Comparison of ENCODE assay signal across 1 cellular context in the genomic region with DNA sequence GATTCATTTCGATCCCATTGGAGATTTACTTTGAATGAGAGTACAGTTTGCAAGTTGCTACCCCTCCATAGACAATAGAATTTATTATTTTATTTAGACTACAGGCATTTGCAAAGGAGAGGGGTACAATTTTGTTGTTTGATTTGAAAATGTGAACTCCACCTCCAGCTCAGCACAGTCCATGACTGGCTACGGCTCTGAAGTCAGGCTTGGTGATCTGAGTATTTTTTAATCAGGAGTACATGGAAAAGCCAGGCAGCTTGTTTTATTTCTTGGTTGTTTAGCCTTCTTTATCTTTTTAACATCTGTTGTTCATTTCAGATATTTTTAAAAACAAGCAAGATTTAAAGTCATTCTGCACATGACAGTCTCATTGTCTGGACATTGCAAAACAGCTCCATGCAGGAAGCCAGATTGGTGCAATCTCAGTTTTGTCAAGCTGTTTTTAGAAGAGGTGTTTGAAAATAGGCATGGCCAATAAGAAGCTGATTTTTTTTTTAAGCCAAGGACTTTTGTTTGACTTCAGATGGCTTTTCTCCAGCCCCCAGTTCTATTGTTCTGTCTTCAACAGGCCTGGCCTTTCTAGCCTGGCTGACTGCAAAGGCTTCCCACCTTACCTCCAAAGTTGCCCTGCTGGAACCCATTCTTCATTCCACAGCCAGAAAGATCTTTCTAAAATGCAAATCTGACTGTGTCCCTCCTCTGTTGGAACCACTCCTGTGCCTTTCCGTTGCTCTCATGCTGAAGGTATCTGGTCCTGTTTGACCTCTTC.
TF ChIP-seq lines count a peak whose summit lies in the region.

No MANE protein-coding gene starts in this region.

TF ChIP-seq in WTC11, 78 proteins besides CTCF, POLR2A, EP300 and RAD21 (continued from another document):
- TF ChIP-seq ZBTB43 (CRISPR knock-in tag; IDR thresholded peaks at IDR 0.05): no peak
- TF ChIP-seq, protein P1, sequence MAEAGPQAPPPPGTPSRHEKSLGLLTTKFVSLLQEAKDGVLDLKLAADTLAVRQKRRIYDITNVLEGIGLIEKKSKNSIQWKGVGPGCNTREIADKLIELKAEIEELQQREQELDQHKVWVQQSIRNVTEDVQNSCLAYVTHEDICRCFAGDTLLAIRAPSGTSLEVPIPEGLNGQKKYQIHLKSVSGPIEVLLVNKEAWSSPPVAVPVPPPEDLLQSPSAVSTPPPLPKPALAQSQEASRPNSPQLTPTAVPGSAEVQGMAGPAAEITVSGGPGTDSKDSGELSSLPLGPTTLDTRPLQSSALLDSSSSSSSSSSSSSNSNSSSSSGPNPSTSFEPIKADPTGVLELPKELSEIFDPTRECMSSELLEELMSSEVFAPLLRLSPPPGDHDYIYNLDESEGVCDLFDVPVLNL (CRISPR knock-in tag; IDR thresholded peaks at IDR 0.05; ENCODE audit: borderline replicate concordance, low read depth): no peak
- no peak for TF ChIP-seq OVOL2 (CRISPR knock-in tag; IDR thresholded peaks at IDR 0.05; ENCODE audit: borderline replicate concordance)
- no peak for TF ChIP-seq ERG (CRISPR knock-in tag; IDR thresholded peaks at IDR 0.05)
- TF ChIP-seq ZNF232 (CRISPR knock-in tag; IDR thresholded peaks at IDR 0.05): no peak
- TF ChIP-seq, protein P2, sequence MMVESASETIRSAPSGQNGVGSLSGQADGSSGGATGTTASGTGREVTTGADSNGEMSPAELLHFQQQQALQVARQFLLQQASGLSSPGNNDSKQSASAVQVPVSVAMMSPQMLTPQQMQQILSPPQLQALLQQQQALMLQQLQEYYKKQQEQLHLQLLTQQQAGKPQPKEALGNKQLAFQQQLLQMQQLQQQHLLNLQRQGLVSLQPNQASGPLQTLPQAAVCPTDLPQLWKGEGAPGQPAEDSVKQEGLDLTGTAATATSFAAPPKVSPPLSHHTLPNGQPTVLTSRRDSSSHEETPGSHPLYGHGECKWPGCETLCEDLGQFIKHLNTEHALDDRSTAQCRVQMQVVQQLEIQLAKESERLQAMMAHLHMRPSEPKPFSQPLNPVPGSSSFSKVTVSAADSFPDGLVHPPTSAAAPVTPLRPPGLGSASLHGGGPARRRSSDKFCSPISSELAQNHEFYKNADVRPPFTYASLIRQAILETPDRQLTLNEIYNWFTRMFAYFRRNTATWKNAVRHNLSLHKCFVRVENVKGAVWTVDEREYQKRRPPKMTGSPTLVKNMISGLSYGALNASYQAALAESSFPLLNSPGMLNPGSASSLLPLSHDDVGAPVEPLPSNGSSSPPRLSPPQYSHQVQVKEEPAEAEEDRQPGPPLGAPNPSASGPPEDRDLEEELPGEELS (CRISPR knock-in tag; IDR thresholded peaks at IDR 0.05): no peak
- no peak for TF ChIP-seq SOX15 (CRISPR knock-in tag; IDR thresholded peaks at IDR 0.05)
- TF ChIP-seq CREM (CRISPR knock-in tag; IDR thresholded peaks at IDR 0.05): no peak
- TF ChIP-seq, protein P3, sequence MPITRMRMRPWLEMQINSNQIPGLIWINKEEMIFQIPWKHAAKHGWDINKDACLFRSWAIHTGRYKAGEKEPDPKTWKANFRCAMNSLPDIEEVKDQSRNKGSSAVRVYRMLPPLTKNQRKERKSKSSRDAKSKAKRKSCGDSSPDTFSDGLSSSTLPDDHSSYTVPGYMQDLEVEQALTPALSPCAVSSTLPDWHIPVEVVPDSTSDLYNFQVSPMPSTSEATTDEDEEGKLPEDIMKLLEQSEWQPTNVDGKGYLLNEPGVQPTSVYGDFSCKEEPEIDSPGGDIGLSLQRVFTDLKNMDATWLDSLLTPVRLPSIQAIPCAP (CRISPR knock-in tag; IDR thresholded peaks at IDR 0.05): no peak
- TF ChIP-seq, protein P4, sequence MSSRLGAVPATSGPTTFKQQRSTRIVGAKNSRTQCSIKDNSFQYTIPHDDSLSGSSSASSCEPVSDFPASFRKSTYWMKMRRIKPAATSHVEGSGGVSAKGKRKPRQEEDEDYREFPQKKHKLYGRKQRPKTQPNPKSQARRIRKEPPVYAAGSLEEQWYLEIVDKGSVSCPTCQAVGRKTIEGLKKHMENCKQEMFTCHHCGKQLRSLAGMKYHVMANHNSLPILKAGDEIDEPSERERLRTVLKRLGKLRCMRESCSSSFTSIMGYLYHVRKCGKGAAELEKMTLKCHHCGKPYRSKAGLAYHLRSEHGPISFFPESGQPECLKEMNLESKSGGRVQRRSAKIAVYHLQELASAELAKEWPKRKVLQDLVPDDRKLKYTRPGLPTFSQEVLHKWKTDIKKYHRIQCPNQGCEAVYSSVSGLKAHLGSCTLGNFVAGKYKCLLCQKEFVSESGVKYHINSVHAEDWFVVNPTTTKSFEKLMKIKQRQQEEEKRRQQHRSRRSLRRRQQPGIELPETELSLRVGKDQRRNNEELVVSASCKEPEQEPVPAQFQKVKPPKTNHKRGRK (CRISPR knock-in tag; IDR thresholded peaks at IDR 0.05; ENCODE audit: borderline replicate concordance): no peak
- TF ChIP-seq, protein P5, sequence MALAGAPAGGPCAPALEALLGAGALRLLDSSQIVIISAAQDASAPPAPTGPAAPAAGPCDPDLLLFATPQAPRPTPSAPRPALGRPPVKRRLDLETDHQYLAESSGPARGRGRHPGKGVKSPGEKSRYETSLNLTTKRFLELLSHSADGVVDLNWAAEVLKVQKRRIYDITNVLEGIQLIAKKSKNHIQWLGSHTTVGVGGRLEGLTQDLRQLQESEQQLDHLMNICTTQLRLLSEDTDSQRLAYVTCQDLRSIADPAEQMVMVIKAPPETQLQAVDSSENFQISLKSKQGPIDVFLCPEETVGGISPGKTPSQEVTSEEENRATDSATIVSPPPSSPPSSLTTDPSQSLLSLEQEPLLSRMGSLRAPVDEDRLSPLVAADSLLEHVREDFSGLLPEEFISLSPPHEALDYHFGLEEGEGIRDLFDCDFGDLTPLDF (CRISPR knock-in tag; IDR thresholded peaks at IDR 0.05): no peak
- TF ChIP-seq TP53 (CRISPR knock-in tag; IDR thresholded peaks at IDR 0.05): no peak
- TF ChIP-seq ELF4 (CRISPR knock-in tag; IDR thresholded peaks at IDR 0.05; ENCODE audit: low read depth): no peak
